ENCODE assay signal across 1 cellular context in genomic region chr6:43268782-43269272, GRCh38.
TF ChIP-seq lines count a peak whose summit lies in the region.

No MANE protein-coding gene starts in this region.

TF ChIP-seq in A549, 52 proteins besides CTCF, POLR2A, EP300 and RAD21 (continued from another document):
- TF ChIP-seq TP53 (CRISPR knock-in tag; IDR thresholded peaks at IDR 0.05) (no peak), KDM5A (IDR thresholded peaks at IDR 0.05) (no peak), CBX8 (IDR thresholded peaks at IDR 0.05) (no peak), ZFP36 (IDR thresholded peaks at IDR 0.05; ENCODE audit: borderline replicate concordance, partially characterized antibody) (no peak), FOXS1 (CRISPR knock-in tag; IDR thresholded peaks at IDR 0.05) (no peak), TFCP2L1 (CRISPR knock-in tag; IDR thresholded peaks at IDR 0.05) (no peak)
